ENCODE assay signal across 12 cellular contexts in genomic region chr10:26214538-26215461, GRCh38. TPM values are rescaled to one million over a fixed set of nuclear protein-coding genes. Genes with fewer than 3 reads are reported as not detected.
DNase-seq lines count a peak whose midpoint lies in the region; ATAC-seq, FAIRE-seq and TF ChIP-seq lines count a peak whose summit lies in the region.
"Had no signal": no experiment of that assay in that cellular context is flagged by ENCODE, and none has a peak within 500 bp of the region (broad histone marks: within the 10 kb centered on the region; RNA-seq: fewer than 3 reads in every experiment).

No MANE protein-coding gene starts in this region.

- H2BK5ac ChIP-seq in H9 (ENCODE audit: insufficient read length, low read length), result no peak overlapping the region

- H4K20me1 ChIP-seq in H9 (ENCODE audit: control insufficient read depth, insufficient read depth, insufficient read length), result no peaks in the 10 kb centered on the region

- H3K23me2 ChIP-seq in H9 (ENCODE audit: insufficient read length, low read depth, low read length, poor library complexity, severe bottlenecking), result peaks cover 40% of the 10 kb centered on the region

- H2BK15ac ChIP-seq in H9 (ENCODE audit: low read depth, low read length), result no peak overlapping the region

- peaks cover 75% of the 10 kb centered on the region for H3K27me3 ChIP-seq in H9 (ENCODE audit: insufficient read depth, low read length)
- H3K27me3 ChIP-seq in small intestine (ENCODE audit: control insufficient read depth in 2 of 2, insufficient read depth in 2 of 2, low read length in 2 of 2), result peaks cover 19 to 50% of the 10 kb centered on the region in 2 donors

- peaks cover 62% of the 10 kb centered on the region in 2 experiments for H3K4me1 Mint-ChIP-seq in H9
- H3K4me1 Mint-ChIP-seq in central memory CD8-positive, alpha-beta T cell, result peaks cover 22% of the 10 kb centered on the region
- H3K4me1 Mint-ChIP-seq in nephron progenitor cell, result peaks cover 40% of the 10 kb centered on the region

- no peak overlapping the region for H2AK5ac ChIP-seq in H9 (ENCODE audit: insufficient read length, low read length)

- no peaks in the 10 kb centered on the region; a peak in 2 of 7 replicates for H3K36me3 Mint-ChIP-seq in H9 (ENCODE audit: insufficient read depth in 1 of 3, low read depth in 3 of 3)
- peaks cover 1% of the 10 kb centered on the region for H3K36me3 Mint-ChIP-seq in central memory CD8-positive, alpha-beta T cell (ENCODE audit: insufficient read depth)
- H3K36me3 Mint-ChIP-seq in nephron progenitor cell (ENCODE audit: low read depth), result no peaks in the 10 kb centered on the region

- TF ChIP-seq CTCF in H9 (conservative IDR thresholded peaks at IDR 0.05) (no peak), nephron progenitor cell (IDR thresholded peaks at IDR 0.05) (no peak)

- H4K8ac ChIP-seq in H9 (replicated peaks; ENCODE audit: insufficient read length, low read depth, low read length), result no peak overlapping the region

- H3K4ac ChIP-seq in H9 (ENCODE audit: low read depth, low read length), result no peak overlapping the region

- H3K23ac ChIP-seq in H9 (ENCODE audit: insufficient read length, low read depth, low read length), result no peak overlapping the region

- H3K9me3 ChIP-seq in H9 (ENCODE audit: control insufficient read depth, low read depth, low read length) (no peaks in the 10 kb centered on the region), small intestine (ENCODE audit: control insufficient read depth, low read depth) (no peaks in the 10 kb centered on the region)
- H3K9me3 ChIP-seq: upper lobe of left lung had no signal

- H3K14ac ChIP-seq in H9 (ENCODE audit: insufficient read depth, low read length), result no peak overlapping the region

- no peak for ATAC-seq in central memory CD8-positive, alpha-beta T cell (replicated peaks; ENCODE audit: extremely low read depth, poor library complexity, severe bottlenecking)
- ATAC-seq in HG02884 (IDR thresholded peaks at IDR 0.05; ENCODE audit: unreplicated experiment), result no peak

- no peak for FAIRE-seq in small intestine (lab: Jason Lieb, UNC)

- peaks cover 7% of the 10 kb centered on the region; the same call in 1 of the 2 replicates for H3K4me1 ChIP-seq in H9 (ENCODE audit: insufficient read depth, low read length)
- H3K4me1 ChIP-seq in small intestine (ENCODE audit: control insufficient read depth in 2 of 2, insufficient read depth in 1 of 2, low read depth in 1 of 2, low read length in 1 of 2), result no peaks in the 10 kb centered on the region

- H2BK20ac ChIP-seq in H9 (ENCODE audit: low read depth, low read length, poor library complexity, severe bottlenecking), result no peak overlapping the region

- H3K9me3 Mint-ChIP-seq in H9 (peaks cover 3 to 9% of the 10 kb centered on the region in 2 experiments; a peak in 2 of 5 replicates), nephron progenitor cell (peaks cover 3% of the 10 kb centered on the region)
- H3K9me3 Mint-ChIP-seq in central memory CD8-positive, alpha-beta T cell, result no peaks in the 10 kb centered on the region

- H3K9ac ChIP-seq in H9 (ENCODE audit: extremely low read depth, insufficient read length, low read length), result no peak overlapping the region

- no peaks in the 10 kb centered on the region for H3K79me2 ChIP-seq in H9 (ENCODE audit: insufficient read depth, low read length)

- H3T11ph ChIP-seq in H9 (ENCODE audit: low read length), result no peak overlapping the region

- no peak overlapping the region for H2BK120ac ChIP-seq in H9 (ENCODE audit: low read depth, low read length, poor library complexity, severe bottlenecking)

- no peak overlapping the region for H3K56ac ChIP-seq in H9 (ENCODE audit: insufficient read length, low read depth, low read length)

- DNase-seq in DMS53 (lab: John Stamatoyannopoulos, UW) (peak; percentile 2), DMS53 treated with DMSO at 0.1 percent for 48 hours (lab: John Stamatoyannopoulos, UW; ENCODE audit: unreplicated experiment) (no peak), H9 (peak; percentile 55), nephron progenitor cell (peak; percentile 22), D341Med (ENCODE audit: low spot score) (no peak), small intestine (no peak)
- no peak for DNase-seq in central memory CD8-positive, alpha-beta T cell (ENCODE audit: low spot score in 2 of 2)

- no peak overlapping the region for H3K27ac ChIP-seq in H9 (ENCODE audit: insufficient read length, low read depth, low read length)
- no peak overlapping the region for H3K27ac ChIP-seq in small intestine (ENCODE audit: low read depth in 1 of 2, low read length in 1 of 2)
- H3K27ac ChIP-seq: 22Rv1, upper lobe of left lung had no signal

- H3K18ac ChIP-seq in H9 (ENCODE audit: insufficient read length, low read depth, low read length), result no peak overlapping the region

- H3K4me3 Mint-ChIP-seq in H9, result peak overlapping the region; percentile 63 to 83
- H3K4me3 Mint-ChIP-seq in central memory CD8-positive, alpha-beta T cell, result peak overlapping the region; percentile 64
- H3K4me3 Mint-ChIP-seq in nephron progenitor cell, result peak overlapping the region; percentile 80

- H4K91ac ChIP-seq in H9 (ENCODE audit: insufficient read length, low read depth, low read length), result no peak overlapping the region

- H2BK12ac ChIP-seq in H9 (ENCODE audit: insufficient read length, low read depth, low read length), result no peak overlapping the region

- no CpG with 5 or more reads among the region's 36 CpGs for WGBS in H9 (ENCODE audit: extremely low coverage, insufficient read length, low lambda C conversion rate)
- WGBS in small intestine, 3 donors, result 6 to 14% (median 14%) methylated on average over 34 to 36 of the region's 36 CpGs

- peaks cover 55% of the 10 kb centered on the region for H3K27me3 Mint-ChIP-seq in H9 (ENCODE audit: low read depth)
- peaks cover 77% of the 10 kb centered on the region for H3K27me3 Mint-ChIP-seq in central memory CD8-positive, alpha-beta T cell
- H3K27me3 Mint-ChIP-seq in nephron progenitor cell (ENCODE audit: low read depth, poor library complexity), result no peaks in the 10 kb centered on the region

- H4K5ac ChIP-seq in H9 (ENCODE audit: insufficient read length, low read depth, low read length), result no peak overlapping the region

- H3K36me3 ChIP-seq in small intestine (ENCODE audit: control insufficient read depth in 2 of 2, insufficient read depth in 2 of 2, low read length in 2 of 2), result no peaks in the 10 kb centered on the region
- H3K36me3 ChIP-seq: upper lobe of left lung had no signal

- H3K79me1 ChIP-seq in H9 (ENCODE audit: insufficient read depth, low read depth, low read length, poor library complexity, severe bottlenecking), result no peaks in the 10 kb centered on the region

- H3K27ac Mint-ChIP-seq in H9 (peak overlapping the region in 2 of 3 experiments; percentile 83 to 91; a peak in 5 of 7 replicates), nephron progenitor cell (no peak overlapping the region)
- H3K27ac Mint-ChIP-seq in central memory CD8-positive, alpha-beta T cell (ENCODE audit: low read depth), result no peak overlapping the region

- H3K4me2 ChIP-seq in H9 (ENCODE audit: insufficient read depth, insufficient read length, low read length), result peak overlapping the region; percentile 57

- no peak overlapping the region for H3K4me3 ChIP-seq in small intestine (ENCODE audit: low read depth in 1 of 2, low read length in 2 of 2)

- H2AFZ ChIP-seq in H9 (ENCODE audit: low read length), result no peak overlapping the region

RNA-seq across cellular contexts. Expression of gene GAD2, which starts 1.8 kb away (rescaled TPM):
- total RNA-seq in H9 (2021), result 2.0 and 2.3 TPM in 2 replicates
- polyA plus RNA-seq in small intestine, result under 1 TPM in 1 of 3 donors, not detected in 2; 0.10 TPM
- total RNA-seq: liver, M059J, upper lobe of left lung had no signal
- polyA plus RNA-seq: liver had no signal

Comparison
In these comparisons a context has a peak if more than half of its experiments do, and no peak if none do; other contexts are left out.
1. DNase-seq: peak in DMS53 (single experiment), H9 (single experiment) and nephron progenitor cell (single experiment); none in DMS53 treated with DMSO at 0.1 percent for 48 hours (single experiment), central memory CD8-positive, alpha-beta T cell (0 of 2), D341Med (single experiment) and small intestine (single experiment).
2. H3K27ac Mint-ChIP-seq: peak in H9 (2 of 3); none in central memory CD8-positive, alpha-beta T cell (single experiment) and nephron progenitor cell (single experiment).
3. Peak in every context shown above with its lines, with median percentiles within 50 percentile points of each other: H3K4me3 Mint-ChIP-seq.